14 cellular contexts compared by ENCODE assay signal in genomic region chr1:16013908-16014258, GRCh38. TPM values are rescaled to one million over a fixed set of nuclear protein-coding genes. Genes with fewer than 3 reads are reported as not detected.
DNase-seq lines count a peak whose midpoint lies in the region; ATAC-seq, FAIRE-seq and TF ChIP-seq lines count a peak whose summit lies in the region.
"Had no signal": no experiment of that assay in that cellular context is flagged by ENCODE, and none has a peak within 500 bp of the region (broad histone marks: within the 10 kb centered on the region; RNA-seq: fewer than 3 reads in every experiment).

No MANE protein-coding gene starts in this region.

- ATAC-seq in A549 (no peak), Panc1 (no peak), left ventricle myocardium superior (peak; percentile 0), pancreas (no peak), GM18519 (IDR thresholded peaks at IDR 0.05; ENCODE audit: low FRiP score, unreplicated experiment) (no peak)

- CTCF ChIA-PET in A549 (lab: Yijun Ruan, JAX) (interaction anchor here (0.5 to 1.6 kb wide), 5 partner anchors 17 to 134 kb away, joined by 3 to 4 read pairs (median 4); no protein-coding TSS in a partner anchor), Panc1 (lab: Charles Lee) (no interaction called here)

- H3K27me3 ChIP-seq in Panc1 (ENCODE audit: control insufficient read depth, insufficient read depth, low read length) (no peaks in the 10 kb centered on the region), pancreas (no peaks in the 10 kb centered on the region)

- in situ Hi-C loops in Panc1 (cut with HindIII; ENCODE audit: low pct_unique_long_range_greater_than_20kb, low sequenced_read_pairs): no loop called here

- intact Hi-C loops in Panc1 (cut with micrococcal nuclease; ENCODE audit: unreplicated experiment): no loop called here
- intact Hi-C loops in left ventricle myocardium superior (cut with micrococcal nuclease): no loop called here
- intact Hi-C loops in pancreas (cut with DNase I): no loop called here
- intact Hi-C loops in posterior vena cava (cut with DNase I): no loop called here

- no peak for TF ChIP-seq RAD21 in A549 (conservative IDR thresholded peaks at IDR 0.05 in 1 of 2, IDR thresholded peaks at IDR 0.05 in 1 of 2)

- POLR2A ChIA-PET in A549 (lab: Yijun Ruan, JAX): interaction anchor here (0.7 to 0.9 kb wide), 2 partner anchors 32 to 222 kb away, joined by 3 to 5 read pairs; no protein-coding TSS in a partner anchor
- POLR2A ChIA-PET in Panc1 (lab: Charles Lee): no interaction called here

- H3K4me3 ChIP-seq in A549 (no peak overlapping the region), Panc1 (ENCODE audit: low read depth in 2 of 2, low read length in 2 of 2) (no peak overlapping the region), pancreas (no peak overlapping the region)

- peak overlapping the region; percentile 82 for H3K4me2 ChIP-seq in A549

- no TSS peak for BruUV-seq in Panc1 (replicated peaks; lab: Mats Ljungman, UMichigan)

- TF ChIP-seq POLR2A in A549 (IDR thresholded peaks at IDR 0.05; ENCODE audit: low read length): no peak

- TF ChIP-seq CTCF in A549 (IDR thresholded peaks at IDR 0.05) (no peak), Panc1 (IDR thresholded peaks at IDR 0.05) (no peak), pancreas (IDR thresholded peaks at IDR 0.05) (no peak)

- H3K27ac ChIP-seq in A549: peak overlapping the region; percentile 84 to 96; a peak in 5 of 6 replicates
- H3K27ac ChIP-seq in Panc1 (ENCODE audit: low read length): 0 out of 2 replicates have a peak overlapping the region, but pooled peaks have one; percentile 1
- H3K27ac ChIP-seq in pancreas: peak overlapping the region in 3 of 4 donors; percentile 7 to 82 (median 78)

- no peaks in the 10 kb centered on the region for H3K36me3 ChIP-seq in Panc1 (ENCODE audit: control insufficient read depth, insufficient read depth, low read length)
- no peaks in the 10 kb centered on the region for H3K36me3 ChIP-seq in pancreas

- H3K4me1 ChIP-seq in A549 (peaks cover 25% of the 10 kb centered on the region), Panc1 (ENCODE audit: control insufficient read depth, insufficient read depth, low read length) (peaks cover 34% of the 10 kb centered on the region), pancreas (peaks cover 0 to 14% (median 0%) of the 10 kb centered on the region in 3 donors)

- 43% methylated on average over 2 of the region's 4 CpGs for WGBS in A549 (ENCODE audit: missing lambda C conversion rate)
- WGBS in pancreas, 2 donors: 51 to 60% methylated on average over 4 of the region's 4 CpGs

- no peak for TF ChIP-seq EP300 in A549 (IDR thresholded peaks at IDR 0.05)

- no peaks in the 10 kb centered on the region for H3K9me3 ChIP-seq in A549
- no peaks in the 10 kb centered on the region for H3K9me3 ChIP-seq in Panc1 (ENCODE audit: control insufficient read depth, insufficient read depth, low read depth, low read length)
- H3K9me3 ChIP-seq in pancreas: no peaks in the 10 kb centered on the region

- FAIRE-seq in A549 (lab: Jason Lieb, UNC) (no peak), pancreas (lab: Jason Lieb, UNC) (no peak)
- FAIRE-seq: GM18507 had no signal

- DNase-seq in A549 (ENCODE audit: low read depth in 1 of 2, low spot score in 1 of 2) (no peak), Panc1 (ENCODE audit: low read depth, low spot score) (no peak), left ventricle myocardium superior (no peak), pancreas (no peak), posterior vena cava (ENCODE audit: low spot score) (no peak), NCI-H2196 (lab: John Stamatoyannopoulos, UW; ENCODE audit: unreplicated experiment) (no peak)
- DNase-seq in activated CD8-positive, alpha-beta memory T cell treated with anti-CD3 and anti-CD28 coated beads for 24 hours: no peak
- DNase-seq: effector memory CD8-positive, alpha-beta T cell; hippocampal formation; NCI-H187 treated with DMSO at 0.1 percent for 48 hours; T-helper 9 cell had no signal

TF ChIP-seq in A549, 52 proteins besides CTCF, POLR2A, EP300 and RAD21:
- TF ChIP-seq PHF8 (IDR thresholded peaks at IDR 0.05; ENCODE audit: borderline replicate concordance, low read depth) (no peak), JUN (IDR thresholded peaks at IDR 0.05) (no peak)

RNA-seq across cellular contexts. Expression of gene HSPB7, which starts 4.0 kb away (rescaled TPM):
- polyA plus RNA-seq in A549 (2011; rRNA removed) (not detected in 2 replicates), A549 (2017; fragmentation: RNase III; extraction: RNeasy Plus Mini Kit Qiagen cat#74134 plus additional on column Dnase treatment) (not detected in 3 replicates), pancreas (10 to 100 TPM in 1 of 2 donors, 1 to 10 TPM in 1; 4.1 to 10.9 TPM)
- not detected in 2 replicates for polyA plus RNA-seq in A549 (2012; cell fraction: cytosol; rRNA removed)
- not detected in 2 replicates for polyA plus RNA-seq in A549 (2012; cell fraction: nucleus; rRNA removed)
- not detected in 2 replicates for polyA minus RNA-seq in A549 (2011; rRNA and poly(A)+ RNA removed)
- total RNA-seq in Panc1 (2021; ENCODE audit: unreplicated experiment) (0.10 TPM), left ventricle myocardium superior (3,996 TPM), pancreas (1 to 10 TPM in 3 of 6 donors, under 1 TPM in 3; 0.65 to 4.8 (median 1.3) TPM), posterior vena cava (100 to 1,000 TPM; 272 to 588 TPM)
- 0.17 TPM for polyA plus RNA-seq in Panc1 (2012; ENCODE audit: insufficient read length)

RNA-seq across cellular contexts. Expression of gene CLCNKA, which starts 8.0 kb away (rescaled TPM):
- polyA plus RNA-seq in A549 (2011; rRNA removed) (not detected in 2 replicates), A549 (2017; fragmentation: RNase III; extraction: RNeasy Plus Mini Kit Qiagen cat#74134 plus additional on column Dnase treatment) (0.05 to 0.07 TPM (median 0.06 TPM) in 3 replicates), pancreas (1 to 10 TPM; 5.4 to 9.3 TPM)
- 0.01 TPM in 1 of 2 replicates, not detected in the other for polyA plus RNA-seq in A549 (2012; cell fraction: cytosol; rRNA removed)
- polyA plus RNA-seq in A549 (2012; cell fraction: nucleus; rRNA removed): 0.12 and 0.26 TPM in 2 replicates
- polyA minus RNA-seq in A549 (2011; rRNA and poly(A)+ RNA removed): not detected in 2 replicates
- total RNA-seq in Panc1 (2021; ENCODE audit: unreplicated experiment) (0.57 TPM), left ventricle myocardium superior (0.15 TPM), pancreas (1 to 10 TPM in 3 of 6 donors, under 1 TPM in 3; 0.67 to 2.9 (median 1.2) TPM), posterior vena cava (under 1 TPM; 0.51 to 0.90 TPM)
- polyA plus RNA-seq in Panc1 (2012; ENCODE audit: insufficient read length): 0.63 TPM
- total RNA-seq: Daoy had no signal

RNA-seq across cellular contexts. Expression of gene SRARP, which starts 9.8 kb away (rescaled TPM):
- polyA plus RNA-seq in A549 (2011; rRNA removed): not detected in 2 replicates
- polyA plus RNA-seq in A549 (2012; cell fraction: cytosol; rRNA removed): not detected in 2 replicates
- 0.02 TPM in 1 of 2 replicates, not detected in the other for polyA plus RNA-seq in A549 (2012; cell fraction: nucleus; rRNA removed)
- 0.03 TPM in 1 of 3 replicates, not detected in the others for polyA plus RNA-seq in A549 (2017; fragmentation: RNase III; extraction: RNeasy Plus Mini Kit Qiagen cat#74134 plus additional on column Dnase treatment)
- not detected in 2 replicates for polyA minus RNA-seq in A549 (2011; rRNA and poly(A)+ RNA removed)
- not detected for total RNA-seq in Panc1 (2021; ENCODE audit: unreplicated experiment)
- not detected for polyA plus RNA-seq in Panc1 (2012; ENCODE audit: insufficient read length)
- total RNA-seq in left ventricle myocardium superior: 0.84 TPM
- not detected for total RNA-seq in pancreas
- polyA plus RNA-seq in pancreas: not detected
- not detected for total RNA-seq in posterior vena cava
- total RNA-seq: Daoy had no signal

RNA-seq across cellular contexts. Expression of gene CLCNKB, which starts 29.7 kb away (rescaled TPM):
- polyA plus RNA-seq in A549 (2011; rRNA removed) (0.11 and 0.14 TPM in 2 replicates), A549 (2017; fragmentation: RNase III; extraction: RNeasy Plus Mini Kit Qiagen cat#74134 plus additional on column Dnase treatment) (0.07 to 0.18 TPM (median 0.08 TPM) in 3 replicates), pancreas (1 to 10 TPM; 1.5 to 1.7 TPM)
- 0.04 and 0.07 TPM in 2 replicates for polyA plus RNA-seq in A549 (2012; cell fraction: cytosol; rRNA removed)
- 0.39 and 0.41 TPM in 2 replicates for polyA plus RNA-seq in A549 (2012; cell fraction: nucleus; rRNA removed)
- polyA minus RNA-seq in A549 (2011; rRNA and poly(A)+ RNA removed): not detected in 2 replicates
- total RNA-seq in Panc1 (2021; ENCODE audit: unreplicated experiment) (not detected), left ventricle myocardium superior (2.1 TPM), pancreas (1 to 10 TPM in 1 of 6 donors, under 1 TPM in 5; 0.54 to 1.6 (median 0.74) TPM), posterior vena cava (under 1 TPM; 0.62 to 0.88 TPM)
- polyA plus RNA-seq in Panc1 (2012; ENCODE audit: insufficient read length): not detected

RNA-seq across cellular contexts. Expression of gene ZBTB17, which starts 38.0 kb away (rescaled TPM):
- polyA plus RNA-seq in A549 (2011; rRNA removed) (13.8 and 14.9 TPM in 2 replicates), A549 (2017; fragmentation: RNase III; extraction: RNeasy Plus Mini Kit Qiagen cat#74134 plus additional on column Dnase treatment) (14.1 to 17.6 TPM (median 16.5 TPM) in 3 replicates), pancreas (100 to 1,000 TPM in 1 of 2 donors, 10 to 100 TPM in 1; 90.5 to 106 TPM)
- polyA plus RNA-seq in A549 (2012; cell fraction: cytosol; rRNA removed): 25.2 and 31.8 TPM in 2 replicates
- polyA plus RNA-seq in A549 (2012; cell fraction: nucleus; rRNA removed): 90.2 and 116 TPM in 2 replicates
- polyA minus RNA-seq in A549 (2011; rRNA and poly(A)+ RNA removed): 19.2 and 28.2 TPM in 2 replicates
- total RNA-seq in Panc1 (2021; ENCODE audit: unreplicated experiment) (41.6 TPM), left ventricle myocardium superior (27.3 TPM), pancreas (10 to 100 TPM; 16.2 to 24.3 (median 16.7) TPM), posterior vena cava (10 to 100 TPM; 31.6 to 38.7 TPM)
- 52.1 TPM for polyA plus RNA-seq in Panc1 (2012; ENCODE audit: insufficient read length)

Comparison
In these comparisons a context has a peak if more than half of its experiments do, and no peak if none do; other contexts are left out.
1. H3K27ac ChIP-seq: peak in every context shown above with its lines; median percentile 90 in A549; 78 in pancreas; 1 in Panc1.
2. RNA of gene HSPB7, which starts 4.0 kb away (total RNA-seq): 3,996 TPM in left ventricle myocardium superior (single experiment) and 272 to 588 TPM in posterior vena cava; 0.65 to 4.8 TPM in pancreas and 0.10 TPM in Panc1 (single experiment); every median in the first group is over 10 times any median in the second.